ENCODE assay signal across 2 cellular contexts in the genomic region with DNA sequence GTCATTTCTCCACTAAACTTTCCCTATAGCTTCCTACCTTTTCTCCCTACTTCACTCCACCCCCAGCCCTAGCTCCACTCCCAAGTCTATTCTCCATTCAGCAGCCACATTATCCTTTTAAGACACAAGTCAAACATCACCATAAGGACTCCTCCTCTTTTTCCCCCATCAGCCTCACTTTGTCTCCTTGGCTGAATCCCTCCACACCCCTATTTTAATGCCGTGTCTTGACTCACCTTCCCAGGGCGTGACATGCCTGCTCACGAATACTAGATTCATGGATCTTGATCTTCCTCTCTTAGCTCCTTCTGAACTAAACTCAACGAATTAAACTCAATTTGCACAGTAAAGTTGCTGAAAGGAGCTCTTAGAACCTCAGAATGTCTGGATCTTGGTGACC.
TF ChIP-seq lines count a peak whose summit lies in the region.

No MANE protein-coding gene starts in this region.

TF ChIP-seq in HCT116, 20 proteins besides CTCF, POLR2A, EP300 and RAD21:
- TF ChIP-seq ZNF274 (IDR thresholded peaks at IDR 0.05; ENCODE audit: low read depth, low read length), result no peak
- TF ChIP-seq ZFX (IDR thresholded peaks at IDR 0.05), result no peak
- TF ChIP-seq EZH2 (IDR thresholded peaks at IDR 0.05), result no peak
- TF ChIP-seq, protein P1, sequence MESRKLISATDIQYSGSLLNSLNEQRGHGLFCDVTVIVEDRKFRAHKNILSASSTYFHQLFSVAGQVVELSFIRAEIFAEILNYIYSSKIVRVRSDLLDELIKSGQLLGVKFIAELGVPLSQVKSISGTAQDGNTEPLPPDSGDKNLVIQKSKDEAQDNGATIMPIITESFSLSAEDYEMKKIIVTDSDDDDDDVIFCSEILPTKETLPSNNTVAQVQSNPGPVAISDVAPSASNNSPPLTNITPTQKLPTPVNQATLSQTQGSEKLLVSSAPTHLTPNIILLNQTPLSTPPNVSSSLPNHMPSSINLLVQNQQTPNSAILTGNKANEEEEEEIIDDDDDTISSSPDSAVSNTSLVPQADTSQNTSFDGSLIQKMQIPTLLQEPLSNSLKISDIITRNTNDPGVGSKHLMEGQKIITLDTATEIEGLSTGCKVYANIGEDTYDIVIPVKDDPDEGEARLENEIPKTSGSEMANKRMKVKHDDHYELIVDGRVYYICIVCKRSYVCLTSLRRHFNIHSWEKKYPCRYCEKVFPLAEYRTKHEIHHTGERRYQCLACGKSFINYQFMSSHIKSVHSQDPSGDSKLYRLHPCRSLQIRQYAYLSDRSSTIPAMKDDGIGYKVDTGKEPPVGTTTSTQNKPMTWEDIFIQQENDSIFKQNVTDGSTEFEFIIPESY (IDR thresholded peaks at IDR 0.05; ENCODE audit: extremely low read depth, insufficient replicate concordance, low read length), result no peak
- TF ChIP-seq TCF7L2 (IDR thresholded peaks at IDR 0.05; ENCODE audit: borderline replicate concordance, extremely low read depth, insufficient read depth, insufficient read length), result no peak
- no peak for TF ChIP-seq FOSL1 (IDR thresholded peaks at IDR 0.05; ENCODE audit: low read depth)

TF ChIP-seq in K562, 482 proteins besides CTCF, POLR2A, EP300 and RAD21:
- TF ChIP-seq, protein P2, sequence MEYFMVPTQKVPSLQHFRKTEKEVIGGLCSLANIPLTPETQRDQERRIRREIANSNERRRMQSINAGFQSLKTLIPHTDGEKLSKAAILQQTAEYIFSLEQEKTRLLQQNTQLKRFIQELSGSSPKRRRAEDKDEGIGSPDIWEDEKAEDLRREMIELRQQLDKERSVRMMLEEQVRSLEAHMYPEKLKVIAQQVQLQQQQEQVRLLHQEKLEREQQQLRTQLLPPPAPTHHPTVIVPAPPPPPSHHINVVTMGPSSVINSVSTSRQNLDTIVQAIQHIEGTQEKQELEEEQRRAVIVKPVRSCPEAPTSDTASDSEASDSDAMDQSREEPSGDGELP (CRISPR knock-in tag; IDR thresholded peaks at IDR 0.05; ENCODE audit: borderline replicate concordance), result no peak
- TF ChIP-seq ARHGAP35 (IDR thresholded peaks at IDR 0.05; ENCODE audit: partially characterized antibody), result no peak
- no peak for TF ChIP-seq ESRRA (IDR thresholded peaks at IDR 0.05; ENCODE audit: borderline replicate concordance, low read depth)
- no peak for TF ChIP-seq XRCC3 (IDR thresholded peaks at IDR 0.05)
- no peak for TF ChIP-seq ZNF384 (IDR thresholded peaks at IDR 0.05; ENCODE audit: low read depth, low read length)
- TF ChIP-seq, protein P3, sequence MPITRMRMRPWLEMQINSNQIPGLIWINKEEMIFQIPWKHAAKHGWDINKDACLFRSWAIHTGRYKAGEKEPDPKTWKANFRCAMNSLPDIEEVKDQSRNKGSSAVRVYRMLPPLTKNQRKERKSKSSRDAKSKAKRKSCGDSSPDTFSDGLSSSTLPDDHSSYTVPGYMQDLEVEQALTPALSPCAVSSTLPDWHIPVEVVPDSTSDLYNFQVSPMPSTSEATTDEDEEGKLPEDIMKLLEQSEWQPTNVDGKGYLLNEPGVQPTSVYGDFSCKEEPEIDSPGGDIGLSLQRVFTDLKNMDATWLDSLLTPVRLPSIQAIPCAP (CRISPR knock-in tag; IDR thresholded peaks at IDR 0.05; ENCODE audit: borderline replicate concordance), result no peak
- TF ChIP-seq ZNF778 (CRISPR knock-in tag; IDR thresholded peaks at IDR 0.05), result no peak
- TF ChIP-seq TGIF2 (CRISPR knock-in tag; IDR thresholded peaks at IDR 0.05), result no peak
- TF ChIP-seq RCOR1 (IDR thresholded peaks at IDR 0.05; ENCODE audit: borderline replicate concordance in 1 of 2, low read depth in 2 of 2, low read length in 2 of 2), result no peak
- TF ChIP-seq NR2C1 (IDR thresholded peaks at IDR 0.05), result no peak
- no peak for TF ChIP-seq NR2C1 (tag; IDR thresholded peaks at IDR 0.05)
- TF ChIP-seq RBFOX2 (IDR thresholded peaks at IDR 0.05; ENCODE audit: low read depth, low read length), result no peak
- TF ChIP-seq U2AF1 (optimal IDR thresholded peaks at IDR 0.05; ENCODE audit: low read depth, low read length), result no peak
- no peak for TF ChIP-seq HDAC2 (IDR thresholded peaks at IDR 0.05)
- TF ChIP-seq SMARCE1 (IDR thresholded peaks at IDR 0.05), result no peak
- no peak for TF ChIP-seq ZNF589 (CRISPR knock-in tag; IDR thresholded peaks at IDR 0.05; ENCODE audit: low read depth)
